8 cellular contexts compared by ENCODE assay signal in genomic region chr10:118341678-118342637, GRCh38. TPM values are rescaled to one million over a fixed set of nuclear protein-coding genes. Genes with fewer than 3 reads are reported as not detected.
DNase-seq lines count a peak whose midpoint lies in the region; ATAC-seq and TF ChIP-seq lines count a peak whose summit lies in the region.

Gene FAM204A (minus strand): TSS chr10:118342324. CDS start chr10:118336415, 5,909 bp downstream.

- H3K4me3 ChIP-seq in Panc1 (ENCODE audit: low read depth in 2 of 2, low read length in 2 of 2) (peak within 1 kb of the TSS; percentile 94 to 97), muscle layer of colon (ENCODE audit: low read depth in 1 of 2, low read length in 2 of 2) (peak within 1 kb of the TSS; percentile 79 to 98)

- ATAC-seq in GM21723 (IDR thresholded peaks at IDR 0.05; ENCODE audit: unreplicated experiment), result peak; percentile 100
- ATAC-seq in Panc1, result peak; percentile 100
- peak; percentile 99 for ATAC-seq in activated T-cell treated with anti-CD3 and anti-CD28 coated beads, Interleukin-2, amount 50 U/mL, for 4 hours
- ATAC-seq in esophagus mucosa, result peak; percentile 100

- no peak for TF ChIP-seq CTCF in Panc1 (IDR thresholded peaks at IDR 0.05)

- peaks cover 4% of the 10 kb centered on the region for H3K36me3 Mint-ChIP-seq in activated T-cell treated with anti-CD3 and anti-CD28 coated beads, Interleukin-2, amount 50 U/mL, for 4 hours (ENCODE audit: insufficient read depth)

- peaks cover 41% of the 10 kb centered on the region for H3K4me1 Mint-ChIP-seq in activated T-cell treated with anti-CD3 and anti-CD28 coated beads, Interleukin-2, amount 50 U/mL, for 4 hours (ENCODE audit: low read depth)

- POLR2A ChIA-PET in Panc1 (lab: Charles Lee), result interaction anchor here (0.7 kb wide), 1 partner anchor 910 kb away, joined by 3 read pairs; no protein-coding TSS in a partner anchor

- in situ Hi-C loops in Panc1 (cut with HindIII; ENCODE audit: low pct_unique_long_range_greater_than_20kb, low sequenced_read_pairs), result no loop called here

- H3K4me3 Mint-ChIP-seq in activated T-cell treated with anti-CD3 and anti-CD28 coated beads, Interleukin-2, amount 50 U/mL, for 4 hours, result peak within 1 kb of the TSS; percentile 90

- DNase-seq in DMS53 (lab: John Stamatoyannopoulos, UW), result peak; percentile 96
- DNase-seq in KG1 (lab: John Stamatoyannopoulos, UW), result peak; percentile 86
- peak; percentile 90 for DNase-seq in Panc1 (ENCODE audit: low read depth, low spot score)
- DNase-seq in activated T-cell treated with anti-CD3 and anti-CD28 coated beads, Interleukin-2, amount 50 U/mL, for 4 hours, result peak; percentile 95
- DNase-seq in stimulated activated CD8-positive, alpha-beta memory T cell treated with anti-CD3 and anti-CD28 coated beads, Interleukin-7, amount 100 ng/mL, for 24 hours (ENCODE audit: low read depth), result peak; percentile 92

- H3K9me3 Mint-ChIP-seq in activated T-cell treated with anti-CD3 and anti-CD28 coated beads, Interleukin-2, amount 50 U/mL, for 4 hours, result no peaks in the 10 kb centered on the region

- CTCF ChIA-PET in Panc1 (lab: Charles Lee), result no interaction called here

- H3K36me3 ChIP-seq in Panc1 (ENCODE audit: control insufficient read depth, insufficient read depth, low read length), result peaks cover 8% of the 10 kb centered on the region
- peaks cover 4% of the 10 kb centered on the region for H3K36me3 ChIP-seq in muscle layer of colon (ENCODE audit: insufficient read depth, low read length)

- H3K27me3 Mint-ChIP-seq in activated T-cell treated with anti-CD3 and anti-CD28 coated beads, Interleukin-2, amount 50 U/mL, for 4 hours (ENCODE audit: low read depth), result no peaks in the 10 kb centered on the region

- H3K4me1 ChIP-seq in Panc1 (ENCODE audit: control insufficient read depth, insufficient read depth, low read length) (peaks cover 19% of the 10 kb centered on the region), muscle layer of colon (ENCODE audit: insufficient read depth, low read length) (peaks cover 25% of the 10 kb centered on the region)

- intact Hi-C loops in Panc1 (cut with micrococcal nuclease; ENCODE audit: unreplicated experiment), result no loop called here

- BruUV-seq in Panc1 (replicated peaks; lab: Mats Ljungman, UMichigan), result no TSS peak

- H3K27me3 ChIP-seq in Panc1 (ENCODE audit: control insufficient read depth, insufficient read depth, low read length) (peaks cover 2% of the 10 kb centered on the region; the same call in 1 of the 2 replicates), muscle layer of colon (ENCODE audit: control insufficient read depth in 1 of 2, insufficient read depth in 2 of 2, low read length in 2 of 2) (no peaks in the 10 kb centered on the region)

- H3K9me3 ChIP-seq in Panc1 (ENCODE audit: control insufficient read depth, insufficient read depth, low read depth, low read length), result no peaks in the 10 kb centered on the region
- no peaks in the 10 kb centered on the region for H3K9me3 ChIP-seq in muscle layer of colon (ENCODE audit: low read length)

- H3K9ac ChIP-seq in muscle layer of colon (ENCODE audit: low read length), result peak within 1 kb of the TSS; percentile 67

- peak within 1 kb of the TSS; percentile 88 for H3K27ac ChIP-seq in Panc1 (ENCODE audit: low read length)
- H3K27ac ChIP-seq in muscle layer of colon (ENCODE audit: low read depth, low read length), result peak within 1 kb of the TSS; percentile 65

RNA-seq across cellular contexts. Expression of gene FAM204A, which starts in this region (rescaled TPM):
- 69.1 TPM for total RNA-seq in Panc1 (2021; ENCODE audit: unreplicated experiment)
- 22.9 TPM for polyA plus RNA-seq in Panc1 (2012; ENCODE audit: insufficient read length)
- total RNA-seq in activated T-cell treated with anti-CD3 and anti-CD28 coated beads, Interleukin-2, amount 50 U/mL, for 4 hours, result 10 to 100 TPM; 64.8 to 74.8 (median 65.0) TPM
- total RNA-seq in esophagus mucosa, result 49.6 TPM

Comparison
In these comparisons a context has a peak if more than half of its experiments do, and no peak if none do; other contexts are left out.
1. Peak in every context shown above with its lines: DNase-seq, ATAC-seq, H3K4me3 ChIP-seq and H3K27ac ChIP-seq.